In genomic region chr10:114028425-114028824, GRCh38 we compare ENCODE assay signal across 25 cellular contexts. TPM values are rescaled to one million over a fixed set of nuclear protein-coding genes. Genes with fewer than 3 reads are reported as not detected.
DNase-seq lines count a peak whose midpoint lies in the region; ATAC-seq, FAIRE-seq and TF ChIP-seq lines count a peak whose summit lies in the region.
"Had no signal": no experiment of that assay in that cellular context is flagged by ENCODE, and none has a peak within 500 bp of the region (broad histone marks: within the 10 kb centered on the region; RNA-seq: fewer than 3 reads in every experiment).

No MANE protein-coding gene starts in this region.

- TF ChIP-seq EP300 in A549 (IDR thresholded peaks at IDR 0.05) (no peak), GM12878 (IDR thresholded peaks at IDR 0.05; ENCODE audit: borderline replicate concordance in 1 of 2, control insufficient read depth in 1 of 2, low read depth in 2 of 2, low read length in 2 of 2) (no peak)

- intact Hi-C loops in GM12878 (cut with micrococcal nuclease; ENCODE audit: unreplicated experiment): loop anchor here (5.0 kb wide), 1 partner anchor 69 kb away; no protein-coding TSS in a partner anchor

- H3K14ac ChIP-seq in mesenchymal stem cell (ENCODE audit: low read length in 2 of 2): no peak overlapping the region

- SMC1A ChIA-PET in GM12878 (lab: Charles Lee; ENCODE audit: uncharacterized antibody, unreplicated experiment): no interaction called here

- H3K4me2 ChIP-seq in A549: no peak overlapping the region
- no peak overlapping the region for H3K4me2 ChIP-seq in GM12878 (ENCODE audit: control insufficient read depth, insufficient read depth)
- H3K4me2 ChIP-seq in mesenchymal stem cell (ENCODE audit: low read length, poor library complexity, severe bottlenecking): no peak overlapping the region

- no peak for TF ChIP-seq CTCF in A549 (IDR thresholded peaks at IDR 0.05)
- no peak for TF ChIP-seq CTCF in HEK293 (tag by site-specific recombination; IDR thresholded peaks at IDR 0.05)
- TF ChIP-seq CTCF in GM12878 (IDR thresholded peaks at IDR 0.05 in 2 of 3, conservative IDR thresholded peaks at IDR 0.05 in 1 of 3; ENCODE audit: control insufficient read depth in 2 of 3, extremely low read depth in 1 of 3, insufficient read depth in 1 of 3, low read depth in 3 of 3, low read length in 3 of 3): no peak

- peak overlapping the region; percentile 72 to 85; a peak in 5 of 6 replicates for H3K27ac ChIP-seq in A549
- H3K27ac ChIP-seq in HEK293 (ENCODE audit: extremely low read depth, low read depth, low read length): no peak overlapping the region
- no peak overlapping the region for H3K27ac ChIP-seq in GM12878 (ENCODE audit: control insufficient read depth, insufficient read depth)
- no peak overlapping the region for H3K27ac ChIP-seq in mesenchymal stem cell (ENCODE audit: low read length, poor library complexity, severe bottlenecking)
- H3K27ac ChIP-seq: 22Rv1, GM23248 had no signal

- H4K8ac ChIP-seq in mesenchymal stem cell (ENCODE audit: low read length): no peak overlapping the region

- no peak for ATAC-seq in A549
- no peak for ATAC-seq in GM12878
- no peak for ATAC-seq in GM18520 (IDR thresholded peaks at IDR 0.05; ENCODE audit: unreplicated experiment)
- no peak for ATAC-seq in GM21717 (IDR thresholded peaks at IDR 0.05; ENCODE audit: unreplicated experiment)

- FAIRE-seq in A549 (lab: Jason Lieb, UNC): no peak
- FAIRE-seq in GM12878 (lab: Jason Lieb, UNC): no peak
- FAIRE-seq: A204.1, H1 had no signal

- H3K36me3 ChIP-seq in HEK293 (ENCODE audit: control insufficient read depth in 2 of 2, insufficient read depth in 1 of 2, low read length in 2 of 2) (no peaks in the 10 kb centered on the region), GM12878 (ENCODE audit: control insufficient read depth in 2 of 2, insufficient read depth in 2 of 2, low read length in 1 of 2) (no peaks in the 10 kb centered on the region), mesenchymal stem cell (ENCODE audit: control insufficient read depth in 1 of 2, insufficient read depth in 2 of 2, low read depth in 1 of 2, low read length in 2 of 2) (no peaks in the 10 kb centered on the region)
- H3K36me3 ChIP-seq: BE2C had no signal

- no peak overlapping the region for H4K91ac ChIP-seq in mesenchymal stem cell (ENCODE audit: low read length)

- no peak overlapping the region for H3K4me3 ChIP-seq in A549
- no peak overlapping the region for H3K4me3 ChIP-seq in HEK293 (ENCODE audit: low read depth, low read length)
- H3K4me3 ChIP-seq in GM12878: no peak overlapping the region
- H3K4me3 ChIP-seq in mesenchymal stem cell (ENCODE audit: insufficient read depth in 1 of 2, low read depth in 1 of 2, low read length in 2 of 2): no peak overlapping the region
- H3K4me3 ChIP-seq: GM23248 had no signal

- no peak overlapping the region for H3K4ac ChIP-seq in mesenchymal stem cell (ENCODE audit: low read depth in 1 of 2, low read length in 2 of 2)

- peak overlapping the region; percentile 69 for H2AK5ac ChIP-seq in mesenchymal stem cell (ENCODE audit: low read length, severe bottlenecking)

- POLR2A ChIA-PET in A549 (lab: Yijun Ruan, JAX): no interaction called here
- POLR2A ChIA-PET in HEK293 (lab: Yijun Ruan, JAX): no interaction called here
- POLR2A ChIA-PET in GM12878 (lab: Charles Lee): no interaction called here

- H2AFZ ChIP-seq in GM12878 (ENCODE audit: control insufficient read depth, low read depth, low read length) (no peak overlapping the region), mesenchymal stem cell (ENCODE audit: low read depth, low read length) (no peak overlapping the region)
- H2AFZ ChIP-seq: GM23248 had no signal

- H3K4me1 ChIP-seq in A549: peaks cover 46% of the 10 kb centered on the region
- no peaks in the 10 kb centered on the region for H3K4me1 ChIP-seq in HEK293 (ENCODE audit: control insufficient read depth, insufficient read depth, low read length)
- H3K4me1 ChIP-seq in GM12878 (ENCODE audit: control insufficient read depth, insufficient read depth, low read length): peaks cover 25% of the 10 kb centered on the region
- H3K4me1 ChIP-seq in mesenchymal stem cell (ENCODE audit: control insufficient read depth, insufficient read depth, low read depth, low read length): peaks cover 9% of the 10 kb centered on the region
- H3K4me1 ChIP-seq: BE2C had no signal

- no peaks in the 10 kb centered on the region for H3K9me3 ChIP-seq in A549
- no peaks in the 10 kb centered on the region for H3K9me3 ChIP-seq in HEK293 (ENCODE audit: control insufficient read depth, insufficient read depth, low read depth, low read length)
- no peaks in the 10 kb centered on the region for H3K9me3 ChIP-seq in GM12878 (replicated peaks; ENCODE audit: control insufficient read depth, insufficient read depth, low read length)
- no peaks in the 10 kb centered on the region for H3K9me3 ChIP-seq in mesenchymal stem cell (ENCODE audit: control insufficient read depth, low read length)
- H3K9me3 ChIP-seq: BE2C had no signal

- DNase-seq in A549 (ENCODE audit: low read depth in 1 of 2, low spot score in 1 of 2): no peak
- DNase-seq in GM12878 (ENCODE audit: low read depth, low spot score): no peak
- no peak for DNase-seq in mesenchymal stem cell
- no peak for DNase-seq in activated naive CD4-positive, alpha-beta T cell treated with anti-CD3 and anti-CD28 coated beads, Interleukin-2, amount 50 U/mL, for 16 hours
- no peak for DNase-seq in amygdala (lab: John Stamatoyannopoulos, UW)
- DNase-seq: ACHN; AML-193; BE2C; C1 segment of cervical spinal cord; Calu3; CD4-positive, alpha-beta memory T cell; COR-L47; DMS53; DMS79 treated with DMSO at 0.1 percent for 48 hours; GF-D8; GM23248; H7; HCEC 1CT had no signal

- no peaks in the 10 kb centered on the region for H3K79me2 ChIP-seq in GM12878 (ENCODE audit: control insufficient read depth, insufficient read depth, low read length)

- CTCF ChIA-PET in A549 (lab: Yijun Ruan, JAX) (no interaction called here), HEK293 (lab: Yijun Ruan, JAX) (no interaction called here), GM12878 (lab: Yijun Ruan, JAX) (interaction anchor here (1.1 kb wide), 1 partner anchor 50 kb away, joined by 3 read pairs; no protein-coding TSS in a partner anchor)

- H3K79me1 ChIP-seq in mesenchymal stem cell (replicated peaks; ENCODE audit: low read length, poor library complexity, severe bottlenecking): no peaks in the 10 kb centered on the region

- H2BK12ac ChIP-seq in mesenchymal stem cell (ENCODE audit: low read length in 2 of 2): peak overlapping the region in 1 of 2 experiments; percentile 29

- no peak overlapping the region for H2BK15ac ChIP-seq in mesenchymal stem cell (ENCODE audit: low read depth, poor library complexity, severe bottlenecking)

- TF ChIP-seq RAD21 in A549 (conservative IDR thresholded peaks at IDR 0.05 in 1 of 2, IDR thresholded peaks at IDR 0.05 in 1 of 2) (no peak), GM12878 (IDR thresholded peaks at IDR 0.05; ENCODE audit: insufficient read depth, low read depth, low read length) (no peak)

- RAD21 ChIA-PET in GM12878 (lab: Charles Lee; ENCODE audit: unreplicated experiment): no interaction called here

- no peak overlapping the region for H2BK120ac ChIP-seq in mesenchymal stem cell (ENCODE audit: low read depth, low read length)

- no peak overlapping the region for H3K18ac ChIP-seq in mesenchymal stem cell (ENCODE audit: low read depth in 1 of 2, low read length in 2 of 2)

- TF ChIP-seq POLR2A in A549 (IDR thresholded peaks at IDR 0.05; ENCODE audit: low read length) (no peak), GM12878 (IDR thresholded peaks at IDR 0.05; ENCODE audit: low read depth, low read length) (no peak)

- no peak overlapping the region for H3K9ac ChIP-seq in GM12878 (ENCODE audit: control insufficient read depth, insufficient read depth, low read length)
- H3K9ac ChIP-seq in mesenchymal stem cell (ENCODE audit: low read length): no peak overlapping the region
- H3K9ac ChIP-seq: GM23248 had no signal

- no TSS peak for BruUV-seq in GM12878 (replicated peaks; lab: Mats Ljungman, UMichigan)

- in situ Hi-C loops in GM12878 (cut with MboI): no loop called here

- H2BK5ac ChIP-seq in mesenchymal stem cell (ENCODE audit: low read depth, low read length, poor library complexity, severe bottlenecking): no peak overlapping the region

- H3K23ac ChIP-seq in mesenchymal stem cell (ENCODE audit: low read length in 2 of 2): no peak overlapping the region

- WGBS in A549 (ENCODE audit: missing lambda C conversion rate): 90% methylated on average over 4 of the region's 4 CpGs
- WGBS in GM12878 (ENCODE audit: insufficient coverage, insufficient replicate concordance, low lambda C conversion rate, missing lambda C conversion rate): 98% methylated on average over 4 of the region's 4 CpGs
- 93% methylated on average over 3 of the region's 4 CpGs for WGBS in mesenchymal stem cell

- no peaks in the 10 kb centered on the region for H4K20me1 ChIP-seq in GM12878 (ENCODE audit: control insufficient read depth, insufficient read depth)

- H3K27me3 ChIP-seq in GM12878 (replicated peaks in 1 of 2; ENCODE audit: control insufficient read depth in 2 of 2, insufficient read depth in 2 of 2, low read length in 1 of 2): no peaks in the 10 kb centered on the region; a peak in 1 of 4 replicates
- H3K27me3 ChIP-seq in mesenchymal stem cell (ENCODE audit: control insufficient read depth in 1 of 2, insufficient read depth in 1 of 2, low read length in 2 of 2): peaks cover 0 to 19% of the 10 kb centered on the region in 2 experiments

RNA-seq across cellular contexts. Expression of gene ADRB1, which starts 15.2 kb away (rescaled TPM):
- polyA plus RNA-seq in A549 (2011; rRNA removed) (0.36 and 0.58 TPM in 2 replicates), A549 (2017; fragmentation: RNase III; extraction: RNeasy Plus Mini Kit Qiagen cat#74134 plus additional on column Dnase treatment) (0.62 to 0.75 TPM (median 0.66 TPM) in 3 replicates), GM12878 (2011; rRNA removed) (0.23 and 0.26 TPM in 2 replicates), GM12878 (2014; fragmentation: Illumina TruSeq; extraction: Trizol) (1.0 and 1.8 TPM in 2 replicates), GM12878 (2014; fragmentation: Nextera tagmentation; extraction: Ambion mirVana) (1 to 10 TPM in 1 of 2 experiments, under 1 TPM in 1; 0.99 to 2.8 TPM), GM12878 (2014; rRNA removed) (2.2 and 2.5 TPM in 2 replicates), GM12878 (2016; fragmentation: Nextera tagmentation; extraction: Ambion mirVana) (under 1 TPM; 0.39 to 0.92 TPM)
- 1.1 and 1.6 TPM in 2 replicates for polyA plus RNA-seq in A549 (2012; cell fraction: cytosol; rRNA removed)
- polyA plus RNA-seq in A549 (2012; cell fraction: nucleus; rRNA removed): 2.4 and 3.3 TPM in 2 replicates
- 0.37 and 0.54 TPM in 2 replicates for polyA minus RNA-seq in A549 (2011; rRNA and poly(A)+ RNA removed)
- total RNA-seq in GM12878 (2013; cell fraction: nucleolus; rRNA removed): 3.0 and 3.1 TPM in 2 replicates
- total RNA-seq in GM12878 (2014; rRNA removed) (2.7 and 2.9 TPM in 2 replicates), GM12878 (2014; rRNA removed; fragmentation: Illumina TruSeq; extraction: Trizol) (1.2 and 1.3 TPM in 2 replicates), GM12878 (2021) (3.9 and 4.5 TPM in 2 replicates)
- polyA plus RNA-seq in GM12878 (2011; ENCODE audit: low read depth): 0.13 TPM
- polyA plus RNA-seq in GM12878 (2011; cell fraction: cytosol; rRNA removed): 0.21 and 0.30 TPM in 2 replicates
- 1.4 and 1.9 TPM in 2 replicates for polyA plus RNA-seq in GM12878 (2011; cell fraction: nucleus; rRNA removed)
- 0.53 and 0.77 TPM in 2 replicates for polyA plus RNA-seq in GM12878 (2012)
- 0.52 and 0.59 TPM in 2 replicates for polyA minus RNA-seq in GM12878 (2011; rRNA and poly(A)+ RNA removed)
- polyA minus RNA-seq in GM12878 (2011; cell fraction: cytosol; rRNA and poly(A)+ RNA removed): not detected in 2 replicates
- 0.97 and 1.4 TPM in 2 replicates for polyA minus RNA-seq in GM12878 (2011; cell fraction: nucleus; rRNA and poly(A)+ RNA removed)
- 0.11 TPM for polyA plus RNA-seq in mesenchymal stem cell (2013, experiment 1 of 2)
- 0.18 TPM for polyA plus RNA-seq in mesenchymal stem cell (2013, experiment 2 of 2)
- total RNA-seq: CD4-positive, alpha-beta memory T cell; Daoy; GM23248 had no signal
- polyA plus RNA-seq: CD4-positive, alpha-beta memory T cell; GM23248 had no signal

Comparison
In these comparisons a context has a peak if more than half of its experiments do, and no peak if none do; other contexts are left out.
1. H3K27ac ChIP-seq: peak in A549 (2 of 2); none in HEK293 (single experiment), GM12878 (single experiment) and mesenchymal stem cell (single experiment).